Comparison of ENCODE assay signal across 1 cellular context in the genomic region with DNA sequence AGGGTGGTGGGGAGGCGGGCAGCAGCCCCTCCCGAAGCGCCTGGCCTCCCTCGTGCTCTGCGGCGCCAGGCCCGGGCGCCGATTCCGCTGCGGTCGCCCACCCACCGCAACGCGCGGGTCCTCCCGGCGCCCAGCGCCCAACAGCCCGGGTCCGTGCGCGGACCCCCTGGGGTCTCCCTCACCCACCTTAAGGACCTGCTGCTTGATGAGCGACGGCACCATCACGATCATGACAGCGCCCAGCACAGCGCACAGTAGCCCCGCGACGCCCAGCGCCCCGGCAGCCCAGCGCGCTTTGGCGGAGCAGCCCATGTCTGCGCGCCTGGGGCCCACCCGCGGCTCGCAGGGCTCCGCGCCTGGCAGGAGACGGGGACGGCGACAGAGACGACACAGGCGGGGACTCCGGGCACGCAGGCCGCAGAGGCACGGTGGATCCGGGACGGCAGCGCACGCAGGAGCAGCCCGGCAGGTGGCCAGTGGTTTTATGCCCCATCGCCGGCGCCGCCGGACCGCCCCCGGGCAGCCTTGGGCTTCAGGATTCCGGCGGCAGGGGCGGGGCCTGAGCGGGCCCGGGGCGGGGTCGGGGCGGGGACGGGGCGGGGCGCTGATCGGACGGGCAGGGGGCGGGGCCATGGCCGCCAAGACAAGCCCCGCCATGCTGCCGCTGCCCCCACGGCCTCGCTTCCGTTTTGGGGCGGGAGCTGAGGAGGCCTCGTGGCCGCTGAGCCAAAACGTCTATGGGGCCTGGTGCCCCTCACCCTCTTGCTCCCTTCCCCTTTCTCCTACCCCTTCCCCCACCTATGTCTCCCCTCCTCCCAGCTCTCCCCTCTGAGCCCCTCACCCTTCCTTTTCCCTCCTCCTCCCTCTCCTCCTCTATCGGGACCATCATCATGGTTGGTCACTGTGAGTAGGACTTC.
TF ChIP-seq lines count a peak whose summit lies in the region.

A gene with protein sequence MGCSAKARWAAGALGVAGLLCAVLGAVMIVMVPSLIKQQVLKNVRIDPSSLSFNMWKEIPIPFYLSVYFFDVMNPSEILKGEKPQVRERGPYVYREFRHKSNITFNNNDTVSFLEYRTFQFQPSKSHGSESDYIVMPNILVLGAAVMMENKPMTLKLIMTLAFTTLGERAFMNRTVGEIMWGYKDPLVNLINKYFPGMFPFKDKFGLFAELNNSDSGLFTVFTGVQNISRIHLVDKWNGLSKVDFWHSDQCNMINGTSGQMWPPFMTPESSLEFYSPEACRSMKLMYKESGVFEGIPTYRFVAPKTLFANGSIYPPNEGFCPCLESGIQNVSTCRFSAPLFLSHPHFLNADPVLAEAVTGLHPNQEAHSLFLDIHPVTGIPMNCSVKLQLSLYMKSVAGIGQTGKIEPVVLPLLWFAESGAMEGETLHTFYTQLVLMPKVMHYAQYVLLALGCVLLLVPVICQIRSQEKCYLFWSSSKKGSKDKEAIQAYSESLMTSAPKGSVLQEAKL (minus strand): TSS at position 456 of the 917 bp plus-strand sequence. CDS start 144 bp downstream, at position 312.

TF ChIP-seq in HepG2, 621 proteins besides CTCF, POLR2A, EP300 and RAD21 (continued from another document and continues in another):
- peak; percentile 33; the same call in 1 of the 2 replicates for TF ChIP-seq ZNF142 (CRISPR knock-in tag; IDR thresholded peaks at IDR 0.05)
- peak; percentile 86; the same call in 1 of the 2 replicates for TF ChIP-seq AHR (CRISPR knock-in tag; IDR thresholded peaks at IDR 0.05)
- 0 out of 2 replicates have a peak, but pooled peaks have one; percentile 57 for TF ChIP-seq ZSCAN20 (CRISPR knock-in tag; IDR thresholded peaks at IDR 0.05; ENCODE audit: borderline replicate concordance)
- no peak for TF ChIP-seq SNAI1 (CRISPR knock-in tag; IDR thresholded peaks at IDR 0.05; ENCODE audit: borderline replicate concordance)
- no peak for TF ChIP-seq ELF4 (CRISPR knock-in tag; IDR thresholded peaks at IDR 0.05; ENCODE audit: borderline replicate concordance)
- TF ChIP-seq HOXA9 (CRISPR knock-in tag; IDR thresholded peaks at IDR 0.05; ENCODE audit: borderline replicate concordance), result peak; percentile 75; the same call in 1 of the 2 replicates
- TF ChIP-seq, protein P1, sequence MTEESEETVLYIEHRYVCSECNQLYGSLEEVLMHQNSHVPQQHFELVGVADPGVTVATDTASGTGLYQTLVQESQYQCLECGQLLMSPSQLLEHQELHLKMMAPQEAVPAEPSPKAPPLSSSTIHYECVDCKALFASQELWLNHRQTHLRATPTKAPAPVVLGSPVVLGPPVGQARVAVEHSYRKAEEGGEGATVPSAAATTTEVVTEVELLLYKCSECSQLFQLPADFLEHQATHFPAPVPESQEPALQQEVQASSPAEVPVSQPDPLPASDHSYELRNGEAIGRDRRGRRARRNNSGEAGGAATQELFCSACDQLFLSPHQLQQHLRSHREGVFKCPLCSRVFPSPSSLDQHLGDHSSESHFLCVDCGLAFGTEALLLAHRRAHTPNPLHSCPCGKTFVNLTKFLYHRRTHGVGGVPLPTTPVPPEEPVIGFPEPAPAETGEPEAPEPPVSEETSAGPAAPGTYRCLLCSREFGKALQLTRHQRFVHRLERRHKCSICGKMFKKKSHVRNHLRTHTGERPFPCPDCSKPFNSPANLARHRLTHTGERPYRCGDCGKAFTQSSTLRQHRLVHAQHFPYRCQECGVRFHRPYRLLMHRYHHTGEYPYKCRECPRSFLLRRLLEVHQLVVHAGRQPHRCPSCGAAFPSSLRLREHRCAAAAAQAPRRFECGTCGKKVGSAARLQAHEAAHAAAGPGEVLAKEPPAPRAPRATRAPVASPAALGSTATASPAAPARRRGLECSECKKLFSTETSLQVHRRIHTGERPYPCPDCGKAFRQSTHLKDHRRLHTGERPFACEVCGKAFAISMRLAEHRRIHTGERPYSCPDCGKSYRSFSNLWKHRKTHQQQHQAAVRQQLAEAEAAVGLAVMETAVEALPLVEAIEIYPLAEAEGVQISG (CRISPR knock-in tag; IDR thresholded peaks at IDR 0.05), result peak; percentile 61
- TF ChIP-seq HNRNPL (IDR thresholded peaks at IDR 0.05; ENCODE audit: low read depth, low read length), result 0 out of 2 replicates have a peak, but pooled peaks have one; percentile 1
- no peak for TF ChIP-seq NCOA5 (CRISPR knock-in tag; IDR thresholded peaks at IDR 0.05)
- no peak for TF ChIP-seq ELK4 (CRISPR knock-in tag; IDR thresholded peaks at IDR 0.05; ENCODE audit: borderline replicate concordance)
- no peak for TF ChIP-seq E2F5 (CRISPR knock-in tag; conservative IDR thresholded peaks at IDR 0.05)
- peak; percentile 64; the same call in 1 of the 3 replicates for TF ChIP-seq MXI1 (IDR thresholded peaks at IDR 0.05; ENCODE audit: borderline replicate concordance, low read depth, low read length)
- TF ChIP-seq IKZF1 (IDR thresholded peaks at IDR 0.05), result no peak
- TF ChIP-seq NFE2L2 (IDR thresholded peaks at IDR 0.05; ENCODE audit: low read length), result no peak
- no peak for TF ChIP-seq ZNF562 (CRISPR knock-in tag; IDR thresholded peaks at IDR 0.05; ENCODE audit: borderline replicate concordance)
- TF ChIP-seq ZNF10 (CRISPR knock-in tag; IDR thresholded peaks at IDR 0.05; ENCODE audit: borderline replicate concordance, low read depth), result no peak
- peak; percentile 89 for TF ChIP-seq ZFY (CRISPR knock-in tag; IDR thresholded peaks at IDR 0.05)
- no peak for TF ChIP-seq CBX5 (CRISPR knock-in tag; IDR thresholded peaks at IDR 0.05; ENCODE audit: borderline replicate concordance)
- TF ChIP-seq BRCA1 (CRISPR knock-in tag; IDR thresholded peaks at IDR 0.05), result peak; percentile 48; the same call in 1 of the 2 replicates
- peak; percentile 91; the same call in 1 of the 2 replicates for TF ChIP-seq PAX8 (CRISPR knock-in tag; IDR thresholded peaks at IDR 0.05; ENCODE audit: borderline replicate concordance)
- no peak for TF ChIP-seq ZNF644 (CRISPR knock-in tag; IDR thresholded peaks at IDR 0.05; ENCODE audit: low read depth)
- 0 out of 2 replicates have a peak, but pooled peaks have one; percentile 35 for TF ChIP-seq ELF3 (CRISPR knock-in tag; IDR thresholded peaks at IDR 0.05)
- TF ChIP-seq, protein P2, sequence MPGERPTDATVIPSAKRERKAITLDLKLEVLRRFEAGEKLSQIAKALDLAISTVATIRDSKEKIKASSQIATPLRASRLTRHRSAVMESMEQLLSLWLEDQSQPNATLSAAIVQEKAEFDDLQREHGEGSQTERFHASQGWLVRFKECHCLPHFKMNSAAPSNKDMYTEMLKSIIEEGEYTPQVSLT (CRISPR knock-in tag; IDR thresholded peaks at IDR 0.05; ENCODE audit: borderline replicate concordance, low read depth), result no peak
- 0 out of 2 replicates have a peak, but pooled peaks have one; percentile 70 for TF ChIP-seq ZMAT3 (CRISPR knock-in tag; conservative IDR thresholded peaks at IDR 0.05)
- TF ChIP-seq ZNF605 (CRISPR knock-in tag; IDR thresholded peaks at IDR 0.05), result no peak
- TF ChIP-seq, protein P3, sequence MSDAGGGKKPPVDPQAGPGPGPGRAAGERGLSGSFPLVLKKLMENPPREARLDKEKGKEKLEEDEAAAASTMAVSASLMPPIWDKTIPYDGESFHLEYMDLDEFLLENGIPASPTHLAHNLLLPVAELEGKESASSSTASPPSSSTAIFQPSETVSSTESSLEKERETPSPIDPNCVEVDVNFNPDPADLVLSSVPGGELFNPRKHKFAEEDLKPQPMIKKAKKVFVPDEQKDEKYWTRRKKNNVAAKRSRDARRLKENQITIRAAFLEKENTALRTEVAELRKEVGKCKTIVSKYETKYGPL (CRISPR knock-in tag; IDR thresholded peaks at IDR 0.05), result 0 out of 2 replicates have a peak, but pooled peaks have one; percentile 14
- no peak for TF ChIP-seq RNF2 (conservative IDR thresholded peaks at IDR 0.05; ENCODE audit: low read depth)
- TF ChIP-seq HMGA1 (CRISPR knock-in tag; conservative IDR thresholded peaks at IDR 0.05), result no peak
- no peak for TF ChIP-seq MYNN (CRISPR knock-in tag; IDR thresholded peaks at IDR 0.05; ENCODE audit: low read depth)
- no peak for TF ChIP-seq ZNF747 (CRISPR knock-in tag; IDR thresholded peaks at IDR 0.05; ENCODE audit: borderline replicate concordance)
- TF ChIP-seq ZNF543 (CRISPR knock-in tag; IDR thresholded peaks at IDR 0.05), result no peak
- 0 out of 2 replicates have a peak, but pooled peaks have one; percentile 48 for TF ChIP-seq ARHGAP35 (CRISPR knock-in tag; IDR thresholded peaks at IDR 0.05; ENCODE audit: borderline replicate concordance)
- TF ChIP-seq FOXM1 (CRISPR knock-in tag; IDR thresholded peaks at IDR 0.05), result no peak
- 0 out of 2 replicates have a peak, but pooled peaks have one; percentile 1 for TF ChIP-seq CBFB (CRISPR knock-in tag; IDR thresholded peaks at IDR 0.05)
- TF ChIP-seq ZNF414 (CRISPR knock-in tag; IDR thresholded peaks at IDR 0.05), result no peak; the same call in 1 of the 2 replicates
- no peak; the same call in none of the 2 replicates for TF ChIP-seq ZMYM4 (CRISPR knock-in tag; IDR thresholded peaks at IDR 0.05)
- TF ChIP-seq, protein P4, sequence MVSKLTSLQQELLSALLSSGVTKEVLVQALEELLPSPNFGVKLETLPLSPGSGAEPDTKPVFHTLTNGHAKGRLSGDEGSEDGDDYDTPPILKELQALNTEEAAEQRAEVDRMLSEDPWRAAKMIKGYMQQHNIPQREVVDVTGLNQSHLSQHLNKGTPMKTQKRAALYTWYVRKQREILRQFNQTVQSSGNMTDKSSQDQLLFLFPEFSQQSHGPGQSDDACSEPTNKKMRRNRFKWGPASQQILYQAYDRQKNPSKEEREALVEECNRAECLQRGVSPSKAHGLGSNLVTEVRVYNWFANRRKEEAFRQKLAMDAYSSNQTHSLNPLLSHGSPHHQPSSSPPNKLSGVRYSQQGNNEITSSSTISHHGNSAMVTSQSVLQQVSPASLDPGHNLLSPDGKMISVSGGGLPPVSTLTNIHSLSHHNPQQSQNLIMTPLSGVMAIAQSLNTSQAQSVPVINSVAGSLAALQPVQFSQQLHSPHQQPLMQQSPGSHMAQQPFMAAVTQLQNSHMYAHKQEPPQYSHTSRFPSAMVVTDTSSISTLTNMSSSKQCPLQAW (CRISPR knock-in tag; IDR thresholded peaks at IDR 0.05), result 0 out of 2 replicates have a peak, but pooled peaks have one; percentile 9
- peak; percentile 64; the same call in 1 of the 2 replicates for TF ChIP-seq ZNF83 (CRISPR knock-in tag; IDR thresholded peaks at IDR 0.05; ENCODE audit: borderline replicate concordance)
- TF ChIP-seq HOXD1 (CRISPR knock-in tag; IDR thresholded peaks at IDR 0.05), result 0 out of 2 replicates have a peak, but pooled peaks have one; percentile 17
